In genomic region chr6:10416516-10416862, GRCh38 we compare ENCODE assay signal across 24 cellular contexts. TPM values are rescaled to one million over a fixed set of nuclear protein-coding genes. Genes with fewer than 3 reads are reported as not detected.
DNase-seq lines count a peak whose midpoint lies in the region; ATAC-seq, FAIRE-seq and TF ChIP-seq lines count a peak whose summit lies in the region.
"Had no signal": no experiment of that assay in that cellular context is flagged by ENCODE, and none has a peak within 500 bp of the region (broad histone marks: within the 10 kb centered on the region; RNA-seq: fewer than 3 reads in every experiment).

No MANE protein-coding gene starts in this region.

- no peak for TF ChIP-seq RAD21 in H1 (IDR thresholded peaks at IDR 0.05 in 1 of 2, conservative IDR thresholded peaks at IDR 0.05 in 1 of 2; ENCODE audit: low read depth in 2 of 2, low read length in 2 of 2)

- H3K27me3 Mint-ChIP-seq in activated naive CD4-positive, alpha-beta T cell treated with anti-CD3 and anti-CD28 coated beads, Interleukin-2, amount 10 ng/mL, durations not matched to agents 7 days and 5 days, result peaks cover 100% of the 10 kb centered on the region
- H3K27me3 Mint-ChIP-seq in activated naive CD4-positive, alpha-beta T cell treated with anti-CD3 and anti-CD28 coated beads for 36 hours (ENCODE audit: low read depth), result peaks cover 87% of the 10 kb centered on the region

- DNase-seq in activated naive CD4-positive, alpha-beta T cell treated with anti-CD3 and anti-CD28 coated beads, Interleukin-2, amount 10 ng/mL, durations not matched to agents 7 days and 5 days, result no peak
- DNase-seq in activated naive CD4-positive, alpha-beta T cell treated with anti-CD3 and anti-CD28 coated beads for 36 hours, result no peak
- no peak for DNase-seq in H1 (ENCODE audit: low read depth in 1 of 2, low spot score in 2 of 2)
- DNase-seq in mesendoderm, result no peak
- DNase-seq in SIG-M5 treated with dmso at 0.1 percent for 504 hours (lab: John Stamatoyannopoulos, UW; ENCODE audit: unreplicated experiment), result no peak
- no peak for DNase-seq in GM10248 (ENCODE audit: extremely low spot score)
- DNase-seq: activated effector memory CD4-positive, alpha-beta T cell treated with anti-CD3 and anti-CD28 coated beads, Interleukin-2, amount 50 U/mL, for 16 hours; aorta; DMS79 treated with DMSO at 0.1 percent for 48 hours; GM23248; head of caudate nucleus; naive B cell; NCI-H2081 treated with DMSO at 0.1 percent for 48 hours; NCI-H526 treated with DMSO at 0.1 percent for 48 hours; Peyer's patch; stimulated activated CD4-positive, alpha-beta T cell treated with anti-CD3 and anti-CD28 coated beads, Interleukin-1b, Interleukin-23, amount 100 ng/mL, for 48 hours; testis had no signal

- H2AFZ ChIP-seq in H1 (ENCODE audit: low read length), result no peak overlapping the region
- H2AFZ ChIP-seq: GM23248 had no signal

- H3K9ac ChIP-seq in H1 (replicated peaks in 1 of 4; ENCODE audit: extremely low read depth in 1 of 4, low read depth in 3 of 4, low read length in 3 of 4) (no peak overlapping the region), mesendoderm (ENCODE audit: low read length) (peak overlapping the region; percentile 77)
- H3K9ac ChIP-seq: GM23248 had no signal

- no peak overlapping the region for H2BK20ac ChIP-seq in H1 (ENCODE audit: low read length)

- no peak overlapping the region for H2BK120ac ChIP-seq in H1 (replicated peaks; ENCODE audit: low read depth, low read length)
- peak overlapping the region; percentile 83 for H2BK120ac ChIP-seq in mesendoderm (ENCODE audit: low read depth, low read length)

- peak overlapping the region; percentile 59 to 63 for H3K4me2 ChIP-seq in H1 (ENCODE audit: insufficient read depth in 1 of 2, low read depth in 2 of 2, low read length in 2 of 2)
- H3K4me2 ChIP-seq in mesendoderm (ENCODE audit: low read length), result peak overlapping the region; percentile 60
- H3K4me2 ChIP-seq: A549 had no signal

- peaks cover 21 to 30% of the 10 kb centered on the region in 2 experiments for H4K20me1 ChIP-seq in H1 (replicated peaks in 1 of 2; ENCODE audit: control insufficient read depth in 1 of 2, insufficient read depth in 2 of 2, low read length in 2 of 2)

- no peak overlapping the region for H2BK15ac ChIP-seq in H1 (ENCODE audit: low read length)
- H2BK15ac ChIP-seq in mesendoderm (replicated peaks; ENCODE audit: low read depth), result no peak overlapping the region

- no peak overlapping the region for H3K4ac ChIP-seq in H1 (replicated peaks; ENCODE audit: insufficient read length, low read depth, low read length)
- H3K4ac ChIP-seq in mesendoderm (ENCODE audit: low read depth, low read length), result peak overlapping the region; percentile 96

- no peaks in the 10 kb centered on the region for H3K79me1 ChIP-seq in H1 (ENCODE audit: low read depth, low read length)
- no peaks in the 10 kb centered on the region for H3K79me1 ChIP-seq in mesendoderm (ENCODE audit: low read length)

- 0 out of 2 replicates have a peak overlapping the region, but pooled peaks have one; percentile 35 for H2BK12ac ChIP-seq in H1 (ENCODE audit: low read depth, low read length)

- no peak for FAIRE-seq in H1 (lab: Jason Lieb, UNC)
- FAIRE-seq: A549 had no signal

- no peak for TF ChIP-seq POLR2A in H1 (IDR thresholded peaks at IDR 0.05; ENCODE audit: control extremely low read depth in 1 of 2, low read depth in 2 of 2, low read length in 2 of 2)

- TF ChIP-seq CTCF in H1 (IDR thresholded peaks at IDR 0.05; ENCODE audit: control extremely low read depth in 1 of 3, insufficient read depth in 1 of 3, low read depth in 1 of 3, low read length in 3 of 3) (no peak), GM10248 (IDR thresholded peaks at IDR 0.05; ENCODE audit: control extremely low read depth, extremely low read depth, low read depth, missing control alignments) (no peak)

- H3K27ac Mint-ChIP-seq in activated naive CD4-positive, alpha-beta T cell treated with anti-CD3 and anti-CD28 coated beads, Interleukin-2, amount 10 ng/mL, durations not matched to agents 7 days and 5 days, result peak overlapping the region; percentile 49
- H3K27ac Mint-ChIP-seq in activated naive CD4-positive, alpha-beta T cell treated with anti-CD3 and anti-CD28 coated beads for 36 hours, result no peak overlapping the region

- no peak overlapping the region for H3K4me3 Mint-ChIP-seq in activated naive CD4-positive, alpha-beta T cell treated with anti-CD3 and anti-CD28 coated beads, Interleukin-2, amount 10 ng/mL, durations not matched to agents 7 days and 5 days
- no peak overlapping the region for H3K4me3 Mint-ChIP-seq in activated naive CD4-positive, alpha-beta T cell treated with anti-CD3 and anti-CD28 coated beads for 36 hours

- H3K79me2 ChIP-seq in H1 (ENCODE audit: control insufficient read depth in 1 of 2, insufficient read depth in 2 of 2, low read length in 2 of 2) (no peaks in the 10 kb centered on the region), mesendoderm (ENCODE audit: control insufficient read depth, insufficient read depth, low read length) (peaks cover 21% of the 10 kb centered on the region)

- H3K9me3 Mint-ChIP-seq in activated naive CD4-positive, alpha-beta T cell treated with anti-CD3 and anti-CD28 coated beads, Interleukin-2, amount 10 ng/mL, durations not matched to agents 7 days and 5 days, result peaks cover 5% of the 10 kb centered on the region
- H3K9me3 Mint-ChIP-seq in activated naive CD4-positive, alpha-beta T cell treated with anti-CD3 and anti-CD28 coated beads for 36 hours, result peaks cover 1% of the 10 kb centered on the region

- intact Hi-C loops in activated naive CD4-positive, alpha-beta T cell treated with anti-CD3 and anti-CD28 coated beads for 36 hours (cut with micrococcal nuclease), result loop anchor here (1.0 kb wide), 1 partner anchor 8 kb away; no protein-coding TSS in a partner anchor

- no peak overlapping the region for H3K14ac ChIP-seq in H1 (ENCODE audit: insufficient read length)

- H3K27me3 ChIP-seq in H1 (replicated peaks in 1 of 4; ENCODE audit: control insufficient read depth in 3 of 4, extremely low read depth in 1 of 4, insufficient read depth in 3 of 4, low read length in 3 of 4) (peaks cover 78 to 98% (median 94%) of the 10 kb centered on the region in 4 experiments), mesendoderm (ENCODE audit: insufficient read depth, low read length, poor library complexity) (peaks cover 11% of the 10 kb centered on the region)
- H3K27me3 ChIP-seq: testis had no signal

- peaks cover 25% of the 10 kb centered on the region for H3K36me3 Mint-ChIP-seq in activated naive CD4-positive, alpha-beta T cell treated with anti-CD3 and anti-CD28 coated beads, Interleukin-2, amount 10 ng/mL, durations not matched to agents 7 days and 5 days
- H3K36me3 Mint-ChIP-seq in activated naive CD4-positive, alpha-beta T cell treated with anti-CD3 and anti-CD28 coated beads for 36 hours (ENCODE audit: low read depth), result peaks cover 3% of the 10 kb centered on the region

- 8% methylated on average over 5 of the region's 5 CpGs; no CpG with 5 or more reads in 1 of the 2 experiments for WGBS in H1 (ENCODE audit: extremely low coverage in 1 of 2, insufficient coverage in 1 of 2, insufficient read length in 1 of 2, insufficient replicate concordance in 2 of 2, low coverage in 1 of 2, low lambda C conversion rate in 2 of 2, missing lambda C conversion rate in 1 of 2), 2 experiments
- whole genome bisulfite sequencing in mesendoderm (ENCODE audit: extremely low coverage, insufficient coverage, low lambda C conversion rate), result no CpG with 5 or more reads among the region's 5 CpGs

- H3K36me3 ChIP-seq in H1 (ENCODE audit: control insufficient read depth in 2 of 4, insufficient read depth in 4 of 4, low read length in 3 of 4), result no peaks in the 10 kb centered on the region; a peak in 1 of 8 replicates
- no peaks in the 10 kb centered on the region for H3K36me3 ChIP-seq in mesendoderm (ENCODE audit: control insufficient read depth, insufficient read depth, low read length)
- H3K36me3 ChIP-seq: esophagus muscularis mucosa, Peyer's patch had no signal

- POLR2A ChIA-PET in H1 (lab: Charles Lee; ENCODE audit: partially characterized antibody) (interaction anchor here (1.3 to 2.4 kb wide), 3 partner anchors 10 to 31 kb away, joined by 3 to 6 read pairs (median 5); no protein-coding TSS in a partner anchor), GM10248 (lab: Yijun Ruan, JAX) (no interaction called here)

- H2AK5ac ChIP-seq in H1 (ENCODE audit: low read depth, low read length) (no peak overlapping the region), mesendoderm (ENCODE audit: low read length) (peak overlapping the region; percentile 9)

- H3K18ac ChIP-seq in H1 (ENCODE audit: extremely low read depth, low read length) (no peak overlapping the region), mesendoderm (ENCODE audit: low read length) (peak overlapping the region; percentile 33)

- H3K9me3 ChIP-seq in H1 (ENCODE audit: insufficient read depth in 2 of 2, low read depth in 1 of 2, low read length in 1 of 2), result no peaks in the 10 kb centered on the region
- H3K9me3 ChIP-seq: A549, esophagus muscularis mucosa, Peyer's patch, testis had no signal

- peak overlapping the region; percentile 22 to 58 (median 36); a peak in 5 of 8 replicates for H3K4me3 ChIP-seq in H1 (ENCODE audit: extremely low read depth in 1 of 4, insufficient read depth in 2 of 4, low read depth in 3 of 4, low read length in 4 of 4)
- no peak overlapping the region for H3K4me3 ChIP-seq in mesendoderm (ENCODE audit: low read length)
- H3K4me3 ChIP-seq: A549, GM23248 had no signal

- H3K27ac ChIP-seq in H1 (ENCODE audit: low read depth, low read length), result no peak overlapping the region
- peak overlapping the region; percentile 71 for H3K27ac ChIP-seq in mesendoderm (ENCODE audit: low read depth, low read length)
- H3K27ac ChIP-seq: C4-2B, esophagus muscularis mucosa, GM23248, Peyer's patch, testis, VCaP had no signal

- H3K56ac ChIP-seq in H1 (replicated peaks; ENCODE audit: insufficient read length, low read depth, low read length) (no peak overlapping the region), mesendoderm (ENCODE audit: low read length) (peak overlapping the region; percentile 91)

- TF ChIP-seq EP300 in H1 (IDR thresholded peaks at IDR 0.05; ENCODE audit: borderline replicate concordance in 1 of 2, low read depth in 2 of 2, low read length in 2 of 2), result no peak

- CTCF ChIA-PET in activated naive CD4-positive, alpha-beta T cell treated with anti-CD3 and anti-CD28 coated beads, Interleukin-2, amount 10 ng/mL, durations not matched to agents 7 days and 5 days (lab: Charles Lee), result no interaction called here
- CTCF ChIA-PET in activated naive CD4-positive, alpha-beta T cell treated with anti-CD3 and anti-CD28 coated beads for 36 hours (lab: Charles Lee), result interaction anchor here (0.6 to 2.0 kb wide), 2 partner anchors 13 to 58 kb away, joined by 3 to 9 read pairs; no protein-coding TSS in a partner anchor
- CTCF ChIA-PET in H1 (lab: Charles Lee; ENCODE audit: partially characterized antibody), result interaction anchor here (1.5 to 21.9 kb wide), 3 partner anchors 7 to 33 kb away, joined by 6 to 365 read pairs (median 135); no protein-coding TSS in a partner anchor
- CTCF ChIA-PET in GM10248 (lab: Yijun Ruan, JAX), result interaction anchor here (1.4 to 2.7 kb wide), 2 partner anchors 10 to 12 kb away, joined by 3 to 12 read pairs; no protein-coding TSS in a partner anchor

- ATAC-seq in GM18873 (IDR thresholded peaks at IDR 0.05; ENCODE audit: low FRiP score, unreplicated experiment) (no peak), GM18861 (IDR thresholded peaks at IDR 0.05; ENCODE audit: unreplicated experiment) (no peak)
- ATAC-seq: A549, left cardiac atrium had no signal

- H4K91ac ChIP-seq in H1 (replicated peaks; ENCODE audit: insufficient read length, low read length), result no peak overlapping the region

- H3K4me1 ChIP-seq in H1 (replicated peaks in 1 of 4; ENCODE audit: control insufficient read depth in 3 of 4, insufficient read depth in 4 of 4, low read length in 3 of 4) (peaks cover 6 to 55% (median 38%) of the 10 kb centered on the region in 4 experiments), mesendoderm (ENCODE audit: control insufficient read depth, low read depth, low read length) (peaks cover 12% of the 10 kb centered on the region)

- no peak overlapping the region for H2BK5ac ChIP-seq in H1 (ENCODE audit: low read depth, low read length)
- H2BK5ac ChIP-seq in mesendoderm (ENCODE audit: low read length), result peak overlapping the region; percentile 92

- H3K23ac ChIP-seq in H1 (ENCODE audit: insufficient read length) (no peak overlapping the region), mesendoderm (ENCODE audit: low read length) (peak overlapping the region; percentile 48)

- H4K5ac ChIP-seq in H1 (ENCODE audit: insufficient read length, low read depth, low read length), result no peak overlapping the region
- peak overlapping the region; percentile 78 for H4K5ac ChIP-seq in mesendoderm (ENCODE audit: low read length)

- no peak overlapping the region for H4K8ac ChIP-seq in H1 (ENCODE audit: extremely low read depth, insufficient read depth, low read length)
- H4K8ac ChIP-seq in mesendoderm (ENCODE audit: low read depth, low read length), result no peak overlapping the region

- peaks cover 35% of the 10 kb centered on the region for H3K4me1 Mint-ChIP-seq in activated naive CD4-positive, alpha-beta T cell treated with anti-CD3 and anti-CD28 coated beads, Interleukin-2, amount 10 ng/mL, durations not matched to agents 7 days and 5 days
- H3K4me1 Mint-ChIP-seq in activated naive CD4-positive, alpha-beta T cell treated with anti-CD3 and anti-CD28 coated beads for 36 hours (ENCODE audit: low read depth), result peaks cover 46% of the 10 kb centered on the region

- H3K23me2 ChIP-seq in H1 (ENCODE audit: low read depth, low read length), result peaks cover 16% of the 10 kb centered on the region; the same call in 1 of the 2 replicates

RNA-seq across cellular contexts. Expression of gene TFAP2A, which starts 1.6 kb away (rescaled TPM):
- total RNA-seq in activated naive CD4-positive, alpha-beta T cell treated with anti-CD3 and anti-CD28 coated beads for 36 hours, result under 1 TPM in 1 of 2 experiments, not detected in 1; 0.30 TPM
- 0.10 TPM in 1 of 2 replicates, not detected in the other for total RNA-seq in H1 (2021; fragmentation: NEBNext Ultra II Directional; extraction: Animal tissue kit (Norgen Biotek cat#: 25700))
- 0.23 and 0.24 TPM in 2 replicates for polyA plus RNA-seq in H1 (2011; rRNA removed)
- 0.12 TPM for polyA plus RNA-seq in H1 (2011; cell fraction: cytosol; rRNA removed)
- polyA plus RNA-seq in H1 (2011; cell fraction: nucleus; rRNA removed), result 0.24 TPM
- polyA plus RNA-seq in H1 (2012, experiment 1 of 2), result 0.25 to 0.49 TPM (median 0.33 TPM) in 4 replicates
- polyA plus RNA-seq in H1 (2012, experiment 2 of 2), result 0.30 TPM
- polyA plus RNA-seq in H1 (2013, experiment 1 of 2), result 0.08 TPM
- polyA plus RNA-seq in H1 (2013, experiment 2 of 2), result 0.07 TPM
- polyA minus RNA-seq in H1 (2011; rRNA and poly(A)+ RNA removed), result 0.41 TPM in 1 of 2 replicates, not detected in the other
- polyA minus RNA-seq in H1 (2011; cell fraction: cytosol; rRNA and poly(A)+ RNA removed), result 2.3 TPM
- polyA minus RNA-seq in H1 (2011; cell fraction: nucleus; rRNA and poly(A)+ RNA removed), result 1.1 TPM
- 3.0 TPM for polyA plus RNA-seq in mesendoderm (2013, experiment 1 of 2)
- 2.7 TPM for polyA plus RNA-seq in mesendoderm (2013, experiment 2 of 2)
